11 cellular contexts compared by ENCODE assay signal in the genomic region with DNA sequence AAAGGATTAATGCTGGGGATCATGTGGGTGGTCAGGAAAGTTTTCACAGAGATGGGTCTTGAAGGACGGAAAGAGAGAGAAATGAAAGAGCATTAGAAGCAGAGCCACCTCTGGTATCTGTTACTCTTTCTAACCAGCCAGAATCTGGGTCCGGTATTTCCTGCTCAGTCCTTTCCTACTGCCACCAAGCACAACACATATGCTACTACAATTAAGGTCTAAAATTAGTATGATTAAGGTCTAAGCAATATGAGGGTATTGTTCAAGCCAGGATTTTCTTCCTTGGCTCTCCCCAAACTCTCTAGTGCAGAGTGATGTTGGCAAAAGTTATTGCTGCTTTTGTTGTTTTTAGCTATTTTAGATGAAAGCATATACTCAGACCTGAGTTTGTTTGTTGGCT. TPM values are rescaled to one million over a fixed set of nuclear protein-coding genes. Genes with fewer than 3 reads are reported as not detected.
A peak's percentile ranks its signal among the peaks of the same experiment; 100 is the strongest.
DNase-seq lines count a peak whose midpoint lies in the region; ATAC-seq and TF ChIP-seq lines count a peak whose summit lies in the region.
"Had no signal": no experiment of that assay in that cellular context is flagged by ENCODE, and none has a peak within 500 bp of the region (broad histone marks: within the 10 kb centered on the region; RNA-seq: fewer than 3 reads in every experiment).

No MANE protein-coding gene starts in this region.

- no peak overlapping the region for H3K4me2 ChIP-seq in smooth muscle cell

- H3K9me3 ChIP-seq in heart left ventricle: no peaks in the 10 kb centered on the region
- H3K9me3 ChIP-seq in right atrium auricular region: no peaks in the 10 kb centered on the region
- H3K9me3 ChIP-seq in heart right ventricle: no peaks in the 10 kb centered on the region
- no peaks in the 10 kb centered on the region for H3K9me3 ChIP-seq in gastrocnemius medialis
- no peaks in the 10 kb centered on the region for H3K9me3 ChIP-seq in smooth muscle cell (replicated peaks; ENCODE audit: low read depth)

- in situ Hi-C loops in gastrocnemius medialis (cut with MboI; ENCODE audit: low sequenced_read_pairs in 4 of 4): no loop called here

- H3K36me3 ChIP-seq in heart left ventricle (no peaks in the 10 kb centered on the region), right atrium auricular region (no peaks in the 10 kb centered on the region), heart right ventricle (no peaks in the 10 kb centered on the region), gastrocnemius medialis (no peaks in the 10 kb centered on the region), smooth muscle cell (ENCODE audit: low read depth) (no peaks in the 10 kb centered on the region)

- H3K27me3 ChIP-seq in heart left ventricle (no peaks in the 10 kb centered on the region), right atrium auricular region (no peaks in the 10 kb centered on the region), heart right ventricle (no peaks in the 10 kb centered on the region), gastrocnemius medialis (no peaks in the 10 kb centered on the region), smooth muscle cell (ENCODE audit: low read depth) (no peaks in the 10 kb centered on the region)

- H3K4me3 ChIP-seq in heart left ventricle (no peak overlapping the region), right atrium auricular region (no peak overlapping the region), heart right ventricle (no peak overlapping the region), gastrocnemius medialis (no peak overlapping the region), smooth muscle cell (no peak overlapping the region)

- no peaks in the 10 kb centered on the region for H4K20me1 ChIP-seq in smooth muscle cell (ENCODE audit: low read depth)

- 32 to 55% (median 48%) methylated on average over 2 of the region's 2 CpGs for WGBS in heart left ventricle, 4 donors
- 46 to 59% methylated on average over 2 of the region's 2 CpGs for WGBS in heart right ventricle, 2 donors
- WGBS in smooth muscle cell (ENCODE audit: low lambda C conversion rate): 91% methylated on average over 2 of the region's 2 CpGs

- TF ChIP-seq CTCF in heart left ventricle (IDR thresholded peaks at IDR 0.05) (peak in 1 of 12 donors; percentile 9), right atrium auricular region (IDR thresholded peaks at IDR 0.05) (no peak), heart right ventricle (IDR thresholded peaks at IDR 0.05) (no peak), gastrocnemius medialis (IDR thresholded peaks at IDR 0.05 in 4 of 5, conservative IDR thresholded peaks at IDR 0.05 in 1 of 5) (no peak), smooth muscle cell (IDR thresholded peaks at IDR 0.05; ENCODE audit: borderline replicate concordance, insufficient read depth, poor library complexity, severe bottlenecking) (no peak)

- H3K9ac ChIP-seq in smooth muscle cell (ENCODE audit: low read depth): no peak overlapping the region

- H3K79me2 ChIP-seq in smooth muscle cell (ENCODE audit: low read depth): no peaks in the 10 kb centered on the region

- intact Hi-C loops in heart left ventricle (cut with DNase I): loop anchor here in 1 of 10 donors (10.0 kb wide), 1 partner anchor 111 kb away; no protein-coding TSS in a partner anchor
- intact Hi-C loops in heart right ventricle (cut with DNase I): no loop called here
- intact Hi-C loops in gastrocnemius medialis (cut with DNase I; ENCODE audit: low total_unique reads): no loop called here

- no peak overlapping the region for H2AFZ ChIP-seq in smooth muscle cell (ENCODE audit: low read depth)

- DNase-seq in heart left ventricle (no peak), right atrium auricular region (ENCODE audit: low spot score) (no peak), heart right ventricle (no peak), gastrocnemius medialis (no peak), smooth muscle cell (lab: John Stamatoyannopoulos, UW; ENCODE audit: unreplicated experiment) (no peak)
- no peak for DNase-seq in activated effector memory CD4-positive, alpha-beta T cell treated with Interleukin-2 at 50 U/mL for 16 hours
- DNase-seq: CD4-positive, alpha-beta T cell; GOT3; H9; IMR-90 had no signal

- ATAC-seq in heart left ventricle: peak in 2 of 4 donors; percentile 44 to 70
- ATAC-seq in heart right ventricle: peak in 7 of 8 donors; percentile 29 to 67 (median 62)
- peak in 1 of 2 donors; percentile 40 for ATAC-seq in gastrocnemius medialis
- no peak for ATAC-seq in GM18907 (IDR thresholded peaks at IDR 0.05; ENCODE audit: unreplicated experiment)

- H3K4me1 ChIP-seq in heart left ventricle: peaks cover 0 to 46% (median 26%) of the 10 kb centered on the region in 12 donors
- H3K4me1 ChIP-seq in right atrium auricular region: peaks cover 0 to 23% of the 10 kb centered on the region in 2 donors
- H3K4me1 ChIP-seq in heart right ventricle: peaks cover 0 to 48% (median 34%) of the 10 kb centered on the region in 9 donors
- H3K4me1 ChIP-seq in gastrocnemius medialis: peaks cover 12 to 17% of the 10 kb centered on the region in 2 donors
- H3K4me1 ChIP-seq in smooth muscle cell (ENCODE audit: low read depth): peaks cover 3% of the 10 kb centered on the region

- no peaks in the 10 kb centered on the region for H3F3A ChIP-seq in smooth muscle cell (ENCODE audit: low read depth)

- TF ChIP-seq POLR2A in heart left ventricle (IDR thresholded peaks at IDR 0.05) (no peak), gastrocnemius medialis (IDR thresholded peaks at IDR 0.05) (no peak)

- peak overlapping the region in 11 of 12 donors; percentile 4 to 64 (median 35) for H3K27ac ChIP-seq in heart left ventricle
- H3K27ac ChIP-seq in right atrium auricular region: peak overlapping the region in 1 of 2 donors; percentile 34
- peak overlapping the region in 9 of 10 donors; percentile 8 to 74 (median 34) for H3K27ac ChIP-seq in heart right ventricle
- H3K27ac ChIP-seq in gastrocnemius medialis: peak overlapping the region in 3 of 4 donors; percentile 24 to 33 (median 31)
- no peak overlapping the region for H3K27ac ChIP-seq in smooth muscle cell (ENCODE audit: low read depth)

RNA-seq across cellular contexts. Expression of a gene that starts 59.2 kb away (rescaled TPM):
- total RNA-seq in heart left ventricle: 10 to 100 TPM in 6 of 9 donors, 1 to 10 TPM in 3; 4.9 to 13.3 (median 11.4) TPM
- 10 to 100 TPM in 1 of 2 donors, 1 to 10 TPM in 1; 9.5 to 13.5 TPM for polyA plus RNA-seq in heart left ventricle
- 1 to 10 TPM; 8.2 to 8.3 TPM for total RNA-seq in right atrium auricular region
- 10 to 100 TPM in 4 of 10 donors, 1 to 10 TPM in 6; 8.2 to 14.6 (median 9.6) TPM for total RNA-seq in heart right ventricle
- 10 to 100 TPM in 1 of 2 donors, 1 to 10 TPM in 1; 8.0 to 17.3 TPM for polyA plus RNA-seq in heart right ventricle
- total RNA-seq in gastrocnemius medialis: 10 to 100 TPM in 1 of 4 donors, 1 to 10 TPM in 3; 5.2 to 12.1 (median 8.5) TPM
- 24.7 and 38.7 TPM in 2 replicates for total RNA-seq in smooth muscle cell
- 18.6 and 26.7 TPM in 2 replicates for polyA plus RNA-seq in smooth muscle cell
